23 cellular contexts compared by ENCODE assay signal in the genomic region with DNA sequence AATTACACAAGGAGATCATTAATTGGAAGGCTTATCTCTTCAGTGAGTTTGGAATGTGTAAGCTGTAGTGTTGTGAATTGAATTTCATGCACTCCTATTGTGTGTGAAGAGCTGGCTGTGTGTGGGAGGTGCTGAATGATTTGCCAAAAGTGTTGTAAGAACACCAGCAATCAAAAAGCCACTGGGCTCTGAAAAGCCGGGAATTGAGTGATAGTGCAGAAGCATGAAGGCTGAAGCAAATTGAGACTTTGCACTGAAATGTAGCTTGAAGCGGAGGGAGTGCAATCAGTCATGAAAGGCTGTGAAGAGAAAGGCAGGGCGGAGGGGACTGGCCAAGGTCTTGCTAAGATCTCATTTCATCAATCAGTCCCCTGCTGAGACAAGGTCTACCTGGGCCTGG.
DNase-seq lines count a peak whose midpoint lies in the region; ATAC-seq, FAIRE-seq and TF ChIP-seq lines count a peak whose summit lies in the region.
"Had no signal": no experiment of that assay in that cellular context is flagged by ENCODE, and none has a peak within 500 bp of the region (broad histone marks: within the 10 kb centered on the region; RNA-seq: fewer than 3 reads in every experiment).

No MANE protein-coding gene starts in this region.

- ATAC-seq in lower lobe of right lung (peak; percentile 49 to 54), HG03460 (IDR thresholded peaks at IDR 0.05; ENCODE audit: unreplicated experiment) (no peak)
- ATAC-seq: right cardiac atrium, SK-N-SH treated with all-trans-retinoic acid at 6 μM for 48 hours had no signal

- no peaks in the 10 kb centered on the region for H3K9me3 ChIP-seq in H9 (ENCODE audit: control insufficient read depth, low read depth, low read length)
- no peaks in the 10 kb centered on the region for H3K9me3 ChIP-seq in H1 (ENCODE audit: insufficient read depth in 2 of 2, low read depth in 1 of 2, low read length in 1 of 2)
- no peaks in the 10 kb centered on the region for H3K9me3 ChIP-seq in lower lobe of right lung
- H3K9me3 ChIP-seq: stomach had no signal

- POLR2A ChIA-PET in H1 (lab: Charles Lee; ENCODE audit: partially characterized antibody), result no interaction called here

- H3K27ac ChIP-seq in H9 (ENCODE audit: insufficient read length, low read depth, low read length) (no peak overlapping the region), H1 (ENCODE audit: low read depth, low read length) (no peak overlapping the region), lower lobe of right lung (no peak overlapping the region)
- H3K27ac ChIP-seq: C4-2B, coronary artery, stomach had no signal

- no peak overlapping the region for H4K5ac ChIP-seq in H9 (ENCODE audit: insufficient read length, low read depth, low read length)
- no peak overlapping the region for H4K5ac ChIP-seq in H1 (ENCODE audit: insufficient read length, low read depth, low read length)

- no peak for TF ChIP-seq RAD21 in H1 (IDR thresholded peaks at IDR 0.05 in 1 of 2, conservative IDR thresholded peaks at IDR 0.05 in 1 of 2; ENCODE audit: low read depth in 2 of 2, low read length in 2 of 2)

- H3K4me2 ChIP-seq in H9 (ENCODE audit: insufficient read depth, insufficient read length, low read length) (no peak overlapping the region), H1 (ENCODE audit: insufficient read depth in 1 of 2, low read depth in 2 of 2, low read length in 2 of 2) (no peak overlapping the region)

- no peaks in the 10 kb centered on the region for H3K27me3 Mint-ChIP-seq in H9 (ENCODE audit: low read depth)
- H3K27me3 Mint-ChIP-seq: activated CD4-positive, alpha-beta memory T cell treated with anti-CD3 and anti-CD28 coated beads, Interleukin-2, amount 10 ng/mL, durations not matched to agents 7 days and 5 days had no signal

- H3K56ac ChIP-seq in H9 (ENCODE audit: insufficient read length, low read depth, low read length) (no peak overlapping the region), H1 (replicated peaks; ENCODE audit: insufficient read length, low read depth, low read length) (no peak overlapping the region)

- H3K23ac ChIP-seq in H9 (ENCODE audit: insufficient read length, low read depth, low read length) (no peak overlapping the region), H1 (ENCODE audit: insufficient read length) (no peak overlapping the region)

- H3K4me1 ChIP-seq in H9 (ENCODE audit: insufficient read depth, low read length) (peaks cover 2% of the 10 kb centered on the region; the same call in 1 of the 2 replicates), H1 (replicated peaks in 1 of 4; ENCODE audit: control insufficient read depth in 3 of 4, insufficient read depth in 4 of 4, low read length in 3 of 4) (peaks cover 0 to 3% (median 0%) of the 10 kb centered on the region in 4 experiments; a peak in 2 of 7 replicates), lower lobe of right lung (no peaks in the 10 kb centered on the region)

- no peak for TF ChIP-seq CTCF in H9 (conservative IDR thresholded peaks at IDR 0.05)
- no peak for TF ChIP-seq CTCF in H1 (IDR thresholded peaks at IDR 0.05; ENCODE audit: control extremely low read depth in 1 of 3, insufficient read depth in 1 of 3, low read depth in 1 of 3, low read length in 3 of 3)
- no peak for TF ChIP-seq CTCF in lower lobe of right lung (IDR thresholded peaks at IDR 0.05)
- no peak for TF ChIP-seq CTCF in retinal pigment epithelial cell (conservative IDR thresholded peaks at IDR 0.05; ENCODE audit: low read depth, low read length)

- peaks cover 10 to 14% of the 10 kb centered on the region in 2 experiments for H3K4me1 Mint-ChIP-seq in H9
- H3K4me1 Mint-ChIP-seq: activated CD4-positive, alpha-beta memory T cell treated with anti-CD3 and anti-CD28 coated beads, Interleukin-2, amount 10 ng/mL, durations not matched to agents 7 days and 5 days had no signal

- no peaks in the 10 kb centered on the region for H3K79me1 ChIP-seq in H9 (ENCODE audit: insufficient read depth, low read depth, low read length, poor library complexity, severe bottlenecking)
- H3K79me1 ChIP-seq in H1 (ENCODE audit: low read depth, low read length), result no peaks in the 10 kb centered on the region

- WGBS in H9 (ENCODE audit: extremely low coverage, insufficient read length, low lambda C conversion rate), result no CpG with 5 or more reads among the region's 3 CpGs
- WGBS in H1 (ENCODE audit: extremely low coverage in 1 of 2, insufficient coverage in 1 of 2, insufficient read length in 1 of 2, insufficient replicate concordance in 2 of 2, low coverage in 1 of 2, low lambda C conversion rate in 2 of 2, missing lambda C conversion rate in 1 of 2), 2 experiments, result 88% methylated on average over 3 of the region's 3 CpGs; no CpG with 5 or more reads in 1 of the 2 experiments

- H4K91ac ChIP-seq in H9 (ENCODE audit: insufficient read length, low read depth, low read length), result no peak overlapping the region
- no peak overlapping the region for H4K91ac ChIP-seq in H1 (replicated peaks; ENCODE audit: insufficient read length, low read length)

- peak overlapping the region in 1 of 3 experiments; percentile 83; a peak in 3 of 7 replicates for H3K27ac Mint-ChIP-seq in H9
- H3K27ac Mint-ChIP-seq: activated CD4-positive, alpha-beta memory T cell treated with anti-CD3 and anti-CD28 coated beads, Interleukin-2, amount 10 ng/mL, durations not matched to agents 7 days and 5 days had no signal

- H3K4ac ChIP-seq in H9 (ENCODE audit: low read depth, low read length), result no peak overlapping the region
- H3K4ac ChIP-seq in H1 (replicated peaks; ENCODE audit: insufficient read length, low read depth, low read length), result no peak overlapping the region

- H3K36me3 ChIP-seq in H1 (ENCODE audit: control insufficient read depth in 2 of 4, insufficient read depth in 4 of 4, low read length in 3 of 4), result no peaks in the 10 kb centered on the region
- H3K36me3 ChIP-seq in lower lobe of right lung, result no peaks in the 10 kb centered on the region
- H3K36me3 ChIP-seq: stomach had no signal

- FAIRE-seq in H1 (lab: Jason Lieb, UNC), result no peak

- no peak for TF ChIP-seq EP300 in H1 (IDR thresholded peaks at IDR 0.05; ENCODE audit: borderline replicate concordance in 1 of 2, low read depth in 2 of 2, low read length in 2 of 2)

- H3K14ac ChIP-seq in H9 (ENCODE audit: insufficient read depth, low read length) (no peak overlapping the region), H1 (ENCODE audit: insufficient read length) (no peak overlapping the region)

- no peak overlapping the region for H2BK15ac ChIP-seq in H9 (ENCODE audit: low read depth, low read length)
- H2BK15ac ChIP-seq in H1 (ENCODE audit: low read length), result no peak overlapping the region

- H3K9me3 Mint-ChIP-seq in H9, result no peaks in the 10 kb centered on the region; a peak in 1 of 5 replicates

- no peaks in the 10 kb centered on the region for H3K23me2 ChIP-seq in H9 (ENCODE audit: insufficient read length, low read depth, low read length, poor library complexity, severe bottlenecking)
- no peaks in the 10 kb centered on the region for H3K23me2 ChIP-seq in H1 (ENCODE audit: low read depth, low read length)

- H2BK5ac ChIP-seq in H9 (ENCODE audit: insufficient read length, low read length) (no peak overlapping the region), H1 (ENCODE audit: low read depth, low read length) (0 out of 2 replicates have a peak overlapping the region, but pooled peaks have one; percentile 2)

- intact Hi-C loops in lower lobe of right lung (cut with DNase I), result no loop called here

- H3T11ph ChIP-seq in H9 (ENCODE audit: low read length), result no peak overlapping the region

- no peak overlapping the region for H3K18ac ChIP-seq in H9 (ENCODE audit: insufficient read length, low read depth, low read length)
- H3K18ac ChIP-seq in H1 (ENCODE audit: extremely low read depth, low read length), result no peak overlapping the region

- peaks cover 0 to 2% (median 0%) of the 10 kb centered on the region in 3 experiments; a peak in 1 of 7 replicates for H3K36me3 Mint-ChIP-seq in H9 (ENCODE audit: insufficient read depth in 1 of 3, low read depth in 3 of 3)

- H3K4me3 ChIP-seq in H1 (ENCODE audit: extremely low read depth in 1 of 4, insufficient read depth in 2 of 4, low read depth in 3 of 4, low read length in 4 of 4) (no peak overlapping the region), lower lobe of right lung (no peak overlapping the region), retinal pigment epithelial cell (ENCODE audit: low read length) (no peak overlapping the region)
- H3K4me3 ChIP-seq: coronary artery, stomach had no signal

- no peak overlapping the region for H3K9ac ChIP-seq in H9 (ENCODE audit: extremely low read depth, insufficient read length, low read length)
- H3K9ac ChIP-seq in H1 (replicated peaks in 1 of 4; ENCODE audit: extremely low read depth in 1 of 4, low read depth in 3 of 4, low read length in 3 of 4), result peak overlapping the region in 1 of 4 experiments; percentile 22; a peak in 1 of 7 replicates

- TF ChIP-seq POLR2A in H1 (IDR thresholded peaks at IDR 0.05; ENCODE audit: control extremely low read depth in 1 of 2, low read depth in 2 of 2, low read length in 2 of 2) (no peak), erythroblast (IDR thresholded peaks at IDR 0.05; ENCODE audit: low read length) (no peak)

- no peak overlapping the region for H3K4me3 Mint-ChIP-seq in H9
- H3K4me3 Mint-ChIP-seq: activated CD4-positive, alpha-beta memory T cell treated with anti-CD3 and anti-CD28 coated beads, Interleukin-2, amount 10 ng/mL, durations not matched to agents 7 days and 5 days had no signal

- H2BK20ac ChIP-seq in H9 (ENCODE audit: low read depth, low read length, poor library complexity, severe bottlenecking) (no peak overlapping the region), H1 (ENCODE audit: low read length) (no peak overlapping the region)

- DNase-seq in H9, result peak; percentile 23
- no peak for DNase-seq in H1 (ENCODE audit: low read depth in 1 of 2, low spot score in 2 of 2)
- DNase-seq in lower lobe of right lung, result no peak
- DNase-seq in retinal pigment epithelial cell (ENCODE audit: low read depth), result peak; percentile 47
- no peak for DNase-seq in NK-92 treated with Interleukin-12 subunit alpha and Interleukin-12 subunit beta, amount 100 ng/mL, for 24 hours (lab: John Stamatoyannopoulos, UW)
- no peak for DNase-seq in erythroblast (lab: John Stamatoyannopoulos, UW)
- no peak for DNase-seq in globus pallidus (ENCODE audit: low spot score)
- DNase-seq: activated CD4-positive, alpha-beta memory T cell treated with anti-CD3 and anti-CD28 coated beads, Interleukin-2, amount 10 ng/mL, durations not matched to agents 7 days and 5 days; activated gamma-delta T cell; activated T-cell treated with anti-CD3 and anti-CD28 coated beads for 4 hours; EL; GOT3; IMR-90; NCI-H1417 treated with DMSO at 0.1 percent for 48 hours; NCI-H524 treated with DMSO at 0.1 percent for 48 hours; right cardiac atrium; stimulated activated CD4-positive, alpha-beta T cell treated with anti-CD3 and anti-CD28 coated beads, Interleukin-12 subunit alpha, Interleukin-12 subunit beta, amount 100 ng/mL, for 4 hours; stomach; T-helper 9 cell had no signal

- H3K27me3 ChIP-seq in H9 (ENCODE audit: insufficient read depth, low read length) (no peaks in the 10 kb centered on the region), H1 (replicated peaks in 1 of 4; ENCODE audit: control insufficient read depth in 3 of 4, extremely low read depth in 1 of 4, insufficient read depth in 3 of 4, low read length in 3 of 4) (no peaks in the 10 kb centered on the region), lower lobe of right lung (ENCODE audit: low read depth) (no peaks in the 10 kb centered on the region)
- H3K27me3 ChIP-seq: stomach had no signal

- no peak overlapping the region for H4K8ac ChIP-seq in H9 (replicated peaks; ENCODE audit: insufficient read length, low read depth, low read length)
- no peak overlapping the region for H4K8ac ChIP-seq in H1 (ENCODE audit: extremely low read depth, insufficient read depth, low read length)

- H2BK120ac ChIP-seq in H9 (ENCODE audit: low read depth, low read length, poor library complexity, severe bottlenecking) (no peak overlapping the region), H1 (replicated peaks; ENCODE audit: low read depth, low read length) (no peak overlapping the region)

- H4K20me1 ChIP-seq in H9 (ENCODE audit: control insufficient read depth, insufficient read depth, insufficient read length), result no peaks in the 10 kb centered on the region
- no peaks in the 10 kb centered on the region for H4K20me1 ChIP-seq in H1 (replicated peaks in 1 of 2; ENCODE audit: control insufficient read depth in 1 of 2, insufficient read depth in 2 of 2, low read length in 2 of 2)

- no peaks in the 10 kb centered on the region for H3K79me2 ChIP-seq in H9 (ENCODE audit: insufficient read depth, low read length)
- no peaks in the 10 kb centered on the region for H3K79me2 ChIP-seq in H1 (ENCODE audit: control insufficient read depth in 1 of 2, insufficient read depth in 2 of 2, low read length in 2 of 2)

- CTCF ChIA-PET in H1 (lab: Charles Lee; ENCODE audit: partially characterized antibody), result no interaction called here

- H2AFZ ChIP-seq in H9 (ENCODE audit: low read length) (no peak overlapping the region), H1 (ENCODE audit: low read length) (peak overlapping the region; percentile 42)

- H2AK5ac ChIP-seq in H9 (ENCODE audit: insufficient read length, low read length) (no peak overlapping the region), H1 (ENCODE audit: low read depth, low read length) (no peak overlapping the region)

- no peak overlapping the region for H2BK12ac ChIP-seq in H9 (ENCODE audit: insufficient read length, low read depth, low read length)
- no peak overlapping the region; the same call in 1 of the 2 replicates for H2BK12ac ChIP-seq in H1 (ENCODE audit: low read depth, low read length)

Comparison
In these comparisons a context has a peak if more than half of its experiments do, and no peak if none do; other contexts are left out.
1. DNase-seq: peak in H9 (single experiment) and retinal pigment epithelial cell (single experiment); none in H1 (0 of 2), lower lobe of right lung (single experiment), NK-92 treated with Interleukin-12 subunit alpha and Interleukin-12 subunit beta, amount 100 ng/mL, for 24 hours (single experiment), erythroblast (0 of 2) and globus pallidus (single experiment).